ENCODE assay signal across 20 cellular contexts in the genomic region with DNA sequence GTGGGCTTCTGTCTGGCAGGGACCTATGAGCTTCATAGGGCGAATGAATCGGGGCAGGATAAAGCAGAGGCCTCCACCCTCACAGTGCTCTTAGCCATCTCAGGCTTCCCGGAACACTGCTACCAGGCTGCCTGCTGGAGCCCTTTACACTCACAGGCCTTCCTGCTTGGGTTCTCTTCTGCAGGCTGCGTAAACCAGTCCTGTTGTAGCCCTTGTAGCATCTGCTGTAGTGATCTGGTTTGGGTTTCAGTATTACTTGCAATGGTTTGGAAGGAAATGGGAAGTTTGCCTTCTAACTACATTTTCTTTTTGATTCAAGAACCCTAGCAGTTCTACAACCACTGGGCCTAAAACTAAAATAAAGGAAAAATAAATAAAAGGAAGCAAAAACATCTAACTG. TPM values are rescaled to one million over a fixed set of nuclear protein-coding genes. Genes with fewer than 3 reads are reported as not detected.
DNase-seq lines count a peak whose midpoint lies in the region; ATAC-seq and TF ChIP-seq lines count a peak whose summit lies in the region.
"Had no signal": no experiment of that assay in that cellular context is flagged by ENCODE, and none has a peak within 500 bp of the region (broad histone marks: within the 10 kb centered on the region; RNA-seq: fewer than 3 reads in every experiment).

No MANE protein-coding gene starts in this region.

- H3K9me3 ChIP-seq in mammary epithelial cell (replicated peaks; ENCODE audit: insufficient read depth, low read length), result no peaks in the 10 kb centered on the region
- H3K9me3 ChIP-seq: heart left ventricle, lower lobe of right lung, tibial nerve had no signal

- H3K27ac Mint-ChIP-seq in activated CD4-positive, alpha-beta T cell treated with anti-CD3 and anti-CD28 coated beads for 36 hours, result no peak overlapping the region
- no peak overlapping the region for H3K27ac Mint-ChIP-seq in HFFc6
- H3K27ac Mint-ChIP-seq: activated naive CD8-positive, alpha-beta T cell treated with anti-CD3 and anti-CD28 coated beads for 36 hours; progenitor cell of endocrine pancreas had no signal

- no peak overlapping the region for H3K9ac ChIP-seq in mammary epithelial cell (ENCODE audit: insufficient read depth, low read length)

- peaks cover 32% of the 10 kb centered on the region for H3K4me1 Mint-ChIP-seq in activated CD4-positive, alpha-beta T cell treated with anti-CD3 and anti-CD28 coated beads for 36 hours
- peaks cover 42% of the 10 kb centered on the region for H3K4me1 Mint-ChIP-seq in HFFc6 (ENCODE audit: low read depth)

- H4K20me1 ChIP-seq in mammary epithelial cell (ENCODE audit: insufficient read depth, low read length), result no peaks in the 10 kb centered on the region

- no peaks in the 10 kb centered on the region for H3K36me3 ChIP-seq in mammary epithelial cell (ENCODE audit: insufficient read depth, low read length)
- H3K36me3 ChIP-seq: heart left ventricle, lower lobe of right lung, tibial nerve had no signal

- H3K4me3 ChIP-seq in mammary epithelial cell (replicated peaks in 1 of 3; ENCODE audit: insufficient read depth in 1 of 3, low read depth in 2 of 3, low read length in 3 of 3) (no peak overlapping the region), skin epidermis (no peak overlapping the region)
- H3K4me3 ChIP-seq: heart left ventricle, lower lobe of right lung, tibial nerve had no signal

- H3K9me3 Mint-ChIP-seq in activated CD4-positive, alpha-beta T cell treated with anti-CD3 and anti-CD28 coated beads for 36 hours (ENCODE audit: low read depth), result no peaks in the 10 kb centered on the region
- H3K9me3 Mint-ChIP-seq in HFFc6, result no peaks in the 10 kb centered on the region
- H3K9me3 Mint-ChIP-seq: activated naive CD8-positive, alpha-beta T cell treated with anti-CD3 and anti-CD28 coated beads for 36 hours; naive B cell had no signal

- H3K4me3 Mint-ChIP-seq in activated CD4-positive, alpha-beta T cell treated with anti-CD3 and anti-CD28 coated beads for 36 hours, result no peak overlapping the region
- no peak overlapping the region for H3K4me3 Mint-ChIP-seq in HFFc6
- H3K4me3 Mint-ChIP-seq: activated naive CD8-positive, alpha-beta T cell treated with anti-CD3 and anti-CD28 coated beads for 36 hours had no signal

- peak overlapping the region; percentile 44 for H2AFZ ChIP-seq in mammary epithelial cell (ENCODE audit: low read depth, low read length)

- in situ Hi-C loops in mammary epithelial cell (cut with MboI; ENCODE audit: low sequenced_read_pairs in 2 of 2), result loop anchor here in 1 of 2 donors (10.0 kb wide), 1 partner anchor 458 kb away; no protein-coding TSS in a partner anchor

- BruUV-seq in mammary epithelial cell (replicated peaks; lab: Mats Ljungman, UMichigan), result no TSS peak

- peaks cover 7% of the 10 kb centered on the region for H3K36me3 Mint-ChIP-seq in activated CD4-positive, alpha-beta T cell treated with anti-CD3 and anti-CD28 coated beads for 36 hours (ENCODE audit: low read depth)
- H3K36me3 Mint-ChIP-seq in HFFc6 (ENCODE audit: low read depth), result no peaks in the 10 kb centered on the region

- POLR2A ChIA-PET in activated CD4-positive, alpha-beta T cell treated with anti-CD3 and anti-CD28 coated beads for 36 hours (lab: Charles Lee), result no interaction called here

- no peaks in the 10 kb centered on the region for H3K27me3 Mint-ChIP-seq in activated CD4-positive, alpha-beta T cell treated with anti-CD3 and anti-CD28 coated beads for 36 hours
- peaks cover 2% of the 10 kb centered on the region; the same call in 1 of the 2 replicates for H3K27me3 Mint-ChIP-seq in HFFc6 (ENCODE audit: insufficient read depth)
- H3K27me3 Mint-ChIP-seq: activated naive CD8-positive, alpha-beta T cell treated with anti-CD3 and anti-CD28 coated beads for 36 hours; progenitor cell of endocrine pancreas had no signal

- intact Hi-C loops in activated CD4-positive, alpha-beta T cell treated with anti-CD3 and anti-CD28 coated beads for 36 hours (cut with DNase I, micrococcal nuclease), result loop anchor here (10.0 kb wide), 2 partner anchors 488 to 1208 kb away; a partner anchor contains a TSS
- intact Hi-C loops in mammary epithelial cell (cut with micrococcal nuclease), result loop anchor here (10.0 kb wide), 1 partner anchor 458 kb away; no protein-coding TSS in a partner anchor

- H3K4me2 ChIP-seq in mammary epithelial cell (ENCODE audit: insufficient read depth, low read depth, low read length), result no peak overlapping the region

- peak; percentile 16 for DNase-seq in activated CD4-positive, alpha-beta T cell treated with anti-CD3 and anti-CD28 coated beads for 36 hours
- DNase-seq in activated CD4-positive, alpha-beta T cell treated with anti-CD3 and anti-CD28 coated beads, Interleukin-2, amount 50 U/mL, for 1 hour, result no peak
- peak; percentile 66 for DNase-seq in MV-4-11 (lab: John Stamatoyannopoulos, UW)
- no peak for DNase-seq in mammary epithelial cell
- DNase-seq in HFFc6, result no peak
- DNase-seq in stimulated activated naive CD8-positive, alpha-beta T cell treated with anti-CD3 and anti-CD28 coated beads, Interleukin-15, Interleukin-2, amounts not matched to agents 100 U/mL and 50 U/mL, for 24 hours, result no peak
- DNase-seq: 8988T; activated CD4-positive, CD25-positive, alpha-beta regulatory T cell; activated CD8-positive, alpha-beta memory T cell treated with anti-CD3 and anti-CD28 coated beads, Interleukin-2, amount 50 U/mL, for 4 hours; activated naive CD8-positive, alpha-beta T cell treated with anti-CD3 and anti-CD28 coated beads for 36 hours; effector CD4-positive, alpha-beta T cell; heart left ventricle; lower lobe of right lung; naive B cell; NCI-H1436; small intestine had no signal

- 74% methylated on average over 4 of the region's 4 CpGs for WGBS in mammary epithelial cell (ENCODE audit: low coverage, missing lambda C conversion rate)

- peaks cover 12% of the 10 kb centered on the region for H3K4me1 ChIP-seq in mammary epithelial cell (ENCODE audit: insufficient read depth, low read length)

- ATAC-seq in activated CD4-positive, alpha-beta T cell treated with anti-CD3 and anti-CD28 coated beads for 36 hours, result no peak
- ATAC-seq in GM18907 (IDR thresholded peaks at IDR 0.05; ENCODE audit: unreplicated experiment), result no peak
- ATAC-seq in stimulated activated naive CD8-positive, alpha-beta T cell treated with anti-CD3 and anti-CD28 coated beads, Interleukin-15, Interleukin-2, amounts not matched to agents 100 U/mL and 50 U/mL, for 24 hours, result no peak
- ATAC-seq: heart left ventricle, lower lobe of right lung had no signal

- dilution Hi-C loops in mammary epithelial cell (cut with HindIII; ENCODE audit: low sequenced_read_pairs), result no loop called here

- H3K27ac ChIP-seq in mammary epithelial cell (ENCODE audit: insufficient read depth, low read depth, low read length) (no peak overlapping the region), skin epidermis (peak overlapping the region in 16 of 21 experiments; percentile 3 to 99 (median 95))
- H3K27ac ChIP-seq: lower lobe of right lung had no signal

- CTCF ChIA-PET in activated CD4-positive, alpha-beta T cell treated with anti-CD3 and anti-CD28 coated beads for 36 hours (lab: Charles Lee), result interaction anchor here (0.6 to 4.0 kb wide), 2 partner anchors 10 to 120 kb away, joined by 3 to 14 read pairs; no protein-coding TSS in a partner anchor
- CTCF ChIA-PET in mammary epithelial cell (lab: Charles Lee; ENCODE audit: low non-redundant PET), result no interaction called here

- TF ChIP-seq CTCF in mammary epithelial cell (conservative IDR thresholded peaks at IDR 0.05 in 1 of 2, IDR thresholded peaks at IDR 0.05 in 1 of 2; ENCODE audit: extremely low read depth in 1 of 2, insufficient read depth in 1 of 2, low read depth in 1 of 2, low read length in 2 of 2) (no peak), HFFc6 (IDR thresholded peaks at IDR 0.05) (no peak)

- peaks cover 16% of the 10 kb centered on the region for H3K79me2 ChIP-seq in mammary epithelial cell (ENCODE audit: insufficient read depth, low read length)

- no peaks in the 10 kb centered on the region for H3K27me3 ChIP-seq in mammary epithelial cell (ENCODE audit: insufficient read depth, low read length)
- H3K27me3 ChIP-seq: tibial nerve had no signal

RNA-seq across cellular contexts. Expression of a gene that starts 3.4 kb away (rescaled TPM):
- total RNA-seq in activated CD4-positive, alpha-beta T cell treated with anti-CD3 and anti-CD28 coated beads for 36 hours, result 10 to 100 TPM; 58.0 to 70.8 TPM
- total RNA-seq in mammary epithelial cell, result 10 to 100 TPM; 39.7 to 46.9 TPM
- 48.5 TPM for polyA plus RNA-seq in mammary epithelial cell
- polyA minus RNA-seq in mammary epithelial cell, result 60.2 TPM
- 10 to 100 TPM; 54.6 to 59.4 (median 56.8) TPM for total RNA-seq in HFFc6 (2021; fragmentation: NEBNext Ultra II Directional; extraction: Animal tissue kit (Norgen Biotek cat#: 25700))

Comparison
In these comparisons a context has a peak if more than half of its experiments do, and no peak if none do; other contexts are left out.
1. DNase-seq: peak in activated CD4-positive, alpha-beta T cell treated with anti-CD3 and anti-CD28 coated beads for 36 hours (single experiment) and MV-4-11 (single experiment); none in activated CD4-positive, alpha-beta T cell treated with anti-CD3 and anti-CD28 coated beads, Interleukin-2, amount 50 U/mL, for 1 hour (single experiment), mammary epithelial cell (single experiment), HFFc6 (single experiment) and stimulated activated naive CD8-positive, alpha-beta T cell treated with anti-CD3 and anti-CD28 coated beads, Interleukin-15, Interleukin-2, amounts not matched to agents 100 U/mL and 50 U/mL, for 24 hours (single experiment).